In the genomic region with DNA sequence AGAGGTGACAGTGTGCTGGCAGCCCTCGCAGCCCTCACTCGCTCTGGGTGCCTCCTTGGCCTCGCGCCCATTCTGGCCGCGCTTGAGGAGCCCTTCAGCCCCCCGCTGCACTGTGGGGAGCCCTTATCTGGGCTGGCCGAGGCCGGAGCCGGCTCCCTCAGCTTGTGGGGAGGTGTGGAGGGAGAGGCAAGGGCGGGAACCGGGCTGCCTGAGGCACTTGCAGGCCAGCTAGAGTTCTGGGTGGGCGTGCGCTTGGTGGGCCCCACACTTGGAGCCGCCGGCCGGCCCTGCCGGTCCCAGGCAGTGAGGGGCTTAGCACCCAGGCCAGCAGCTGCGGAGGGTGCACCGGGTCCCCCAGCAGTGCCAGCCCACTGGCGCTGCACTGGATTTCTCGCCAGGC, we compare ENCODE assay signal across 27 cellular contexts.
"Had no signal": no experiment of that assay in that cellular context is flagged by ENCODE, and none has a peak within 500 bp of the region (broad histone marks: within the 10 kb centered on the region; RNA-seq: fewer than 3 reads in every experiment).

No MANE protein-coding gene starts in this region.

- H3K27me3 ChIP-seq: adrenal gland, body of pancreas, dorsolateral prefrontal cortex had no signal

- H3K36me3 ChIP-seq: adrenal gland had no signal

- DNase-seq: activated CD4-positive, alpha-beta memory T cell treated with anti-CD3 and anti-CD28 coated beads for 36 hours; activated CD4-positive, alpha-beta T cell treated with anti-CD3 and anti-CD28 coated beads for 36 hours; activated CD4-positive, alpha-beta T cell treated with anti-CD3 and anti-CD28 coated beads, Interleukin-2, amount 10 ng/mL, durations not matched to agents 24 days and 14 days; activated CD4-positive, CD25-positive, alpha-beta regulatory T cell; activated CD4-positive, CD25-positive, alpha-beta regulatory T cell treated with anti-CD3 and anti-CD28 coated beads, Interleukin-2, amount 50 U/mL, for 72 hours; activated CD8-positive, alpha-beta memory T cell treated with anti-CD3 and anti-CD28 coated beads, Interleukin-2, amount 10 ng/mL, durations not matched to agents 7 days and 5 days; activated CD8-positive, alpha-beta memory T cell treated with anti-CD3 and anti-CD28 coated beads, Interleukin-2, amount 50 U/mL, for 4 hours; activated CD8-positive, alpha-beta T cell treated with anti-CD3 and anti-CD28 coated beads, Interleukin-2, amount 10 ng/mL, durations not matched to agents 7 days and 5 days; activated effector memory CD4-positive, alpha-beta T cell treated with anti-CD3 and anti-CD28 coated beads, Interleukin-2, amount 50 U/mL, for 16 hours; activated naive CD4-positive, alpha-beta T cell treated with anti-CD3 and anti-CD28 coated beads for 36 hours; activated naive CD8-positive, alpha-beta T cell treated with anti-CD3 and anti-CD28 coated beads for 36 hours; activated naive CD8-positive, alpha-beta T cell treated with anti-CD3 and anti-CD28 coated beads, Interleukin-2, amount 50 U/mL, for 24 hours; activated T-cell treated with anti-CD3 and anti-CD28 coated beads, Interleukin-2, amount 50 U/mL, for 1 hour; activated T-cell treated with anti-CD3 and anti-CD28 coated beads, Interleukin-2, amount 50 U/mL, for 48 hours; adrenal gland; amygdala; caudate nucleus; dorsolateral prefrontal cortex; effector memory CD4-positive, alpha-beta T cell; endodermal cell; foreskin fibroblast; T-helper 17 cell; T1000 had no signal

- H3K4me1 ChIP-seq: adrenal gland, body of pancreas had no signal

- H3K4me3 ChIP-seq: adrenal gland, body of pancreas, coronary artery, dorsolateral prefrontal cortex had no signal

- ATAC-seq: activated CD4-positive, alpha-beta T cell treated with anti-CD3 and anti-CD28 coated beads for 36 hours; activated CD8-positive, alpha-beta memory T cell treated with anti-CD3 and anti-CD28 coated beads, Interleukin-2, amount 10 ng/mL, durations not matched to agents 7 days and 5 days; activated CD8-positive, alpha-beta T cell treated with anti-CD3 and anti-CD28 coated beads, Interleukin-2, amount 10 ng/mL, durations not matched to agents 7 days and 5 days; activated naive CD8-positive, alpha-beta T cell treated with anti-CD3 and anti-CD28 coated beads, Interleukin-2, amount 50 U/mL, for 24 hours; body of pancreas; esophagus mucosa; T-helper 17 cell had no signal

- H3K9me3 ChIP-seq: adrenal gland, body of pancreas had no signal

- FAIRE-seq: frontal cortex had no signal

- H3K27ac ChIP-seq: adrenal gland, body of pancreas, coronary artery, dorsolateral prefrontal cortex had no signal
